1 cellular context compared by ENCODE assay signal in genomic region chr3:185409957-185410356, GRCh38.
TF ChIP-seq lines count a peak whose summit lies in the region.

No MANE protein-coding gene starts in this region.

TF ChIP-seq in HepG2, 621 proteins besides CTCF, POLR2A, EP300 and RAD21 (continued from another document):
- TF ChIP-seq HNF1B (CRISPR knock-in tag; IDR thresholded peaks at IDR 0.05) = no peak
- no peak for TF ChIP-seq ZNF784 (CRISPR knock-in tag; IDR thresholded peaks at IDR 0.05; ENCODE audit: borderline replicate concordance)
- TF ChIP-seq MZF1 (CRISPR knock-in tag; IDR thresholded peaks at IDR 0.05; ENCODE audit: borderline replicate concordance) = no peak
- no peak for TF ChIP-seq CHD2 (IDR thresholded peaks at IDR 0.05; ENCODE audit: low read depth, low read length)
- TF ChIP-seq FOSL2 (CRISPR knock-in tag; IDR thresholded peaks at IDR 0.05) = no peak
- TF ChIP-seq RCOR2 (CRISPR knock-in tag; IDR thresholded peaks at IDR 0.05) = no peak
